Comparison of ENCODE assay signal across 1 cellular context in the genomic region with DNA sequence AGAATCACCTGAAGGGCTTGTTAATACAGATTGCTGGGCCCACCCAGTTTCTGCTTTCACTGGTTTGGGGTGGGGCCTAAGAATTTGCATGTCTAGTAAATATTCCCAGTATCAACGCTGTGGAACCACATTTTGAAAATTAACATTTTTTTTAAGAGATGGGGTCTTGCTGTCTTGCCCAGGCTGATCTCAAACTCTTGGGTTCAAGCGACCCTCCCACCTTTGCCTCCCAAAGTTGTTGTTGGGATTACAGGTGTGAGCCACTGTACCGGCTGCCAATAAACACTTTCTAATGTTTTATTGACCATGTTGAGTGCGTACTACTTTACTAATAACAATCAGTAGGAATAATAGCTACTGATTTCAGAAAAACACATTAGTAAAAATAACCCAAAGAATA.
TF ChIP-seq lines count a peak whose summit lies in the region.

No MANE protein-coding gene starts in this region.

TF ChIP-seq in GM23338, 12 proteins besides CTCF, POLR2A, EP300 and RAD21 (continued from another document):
- TF ChIP-seq, protein P1, sequence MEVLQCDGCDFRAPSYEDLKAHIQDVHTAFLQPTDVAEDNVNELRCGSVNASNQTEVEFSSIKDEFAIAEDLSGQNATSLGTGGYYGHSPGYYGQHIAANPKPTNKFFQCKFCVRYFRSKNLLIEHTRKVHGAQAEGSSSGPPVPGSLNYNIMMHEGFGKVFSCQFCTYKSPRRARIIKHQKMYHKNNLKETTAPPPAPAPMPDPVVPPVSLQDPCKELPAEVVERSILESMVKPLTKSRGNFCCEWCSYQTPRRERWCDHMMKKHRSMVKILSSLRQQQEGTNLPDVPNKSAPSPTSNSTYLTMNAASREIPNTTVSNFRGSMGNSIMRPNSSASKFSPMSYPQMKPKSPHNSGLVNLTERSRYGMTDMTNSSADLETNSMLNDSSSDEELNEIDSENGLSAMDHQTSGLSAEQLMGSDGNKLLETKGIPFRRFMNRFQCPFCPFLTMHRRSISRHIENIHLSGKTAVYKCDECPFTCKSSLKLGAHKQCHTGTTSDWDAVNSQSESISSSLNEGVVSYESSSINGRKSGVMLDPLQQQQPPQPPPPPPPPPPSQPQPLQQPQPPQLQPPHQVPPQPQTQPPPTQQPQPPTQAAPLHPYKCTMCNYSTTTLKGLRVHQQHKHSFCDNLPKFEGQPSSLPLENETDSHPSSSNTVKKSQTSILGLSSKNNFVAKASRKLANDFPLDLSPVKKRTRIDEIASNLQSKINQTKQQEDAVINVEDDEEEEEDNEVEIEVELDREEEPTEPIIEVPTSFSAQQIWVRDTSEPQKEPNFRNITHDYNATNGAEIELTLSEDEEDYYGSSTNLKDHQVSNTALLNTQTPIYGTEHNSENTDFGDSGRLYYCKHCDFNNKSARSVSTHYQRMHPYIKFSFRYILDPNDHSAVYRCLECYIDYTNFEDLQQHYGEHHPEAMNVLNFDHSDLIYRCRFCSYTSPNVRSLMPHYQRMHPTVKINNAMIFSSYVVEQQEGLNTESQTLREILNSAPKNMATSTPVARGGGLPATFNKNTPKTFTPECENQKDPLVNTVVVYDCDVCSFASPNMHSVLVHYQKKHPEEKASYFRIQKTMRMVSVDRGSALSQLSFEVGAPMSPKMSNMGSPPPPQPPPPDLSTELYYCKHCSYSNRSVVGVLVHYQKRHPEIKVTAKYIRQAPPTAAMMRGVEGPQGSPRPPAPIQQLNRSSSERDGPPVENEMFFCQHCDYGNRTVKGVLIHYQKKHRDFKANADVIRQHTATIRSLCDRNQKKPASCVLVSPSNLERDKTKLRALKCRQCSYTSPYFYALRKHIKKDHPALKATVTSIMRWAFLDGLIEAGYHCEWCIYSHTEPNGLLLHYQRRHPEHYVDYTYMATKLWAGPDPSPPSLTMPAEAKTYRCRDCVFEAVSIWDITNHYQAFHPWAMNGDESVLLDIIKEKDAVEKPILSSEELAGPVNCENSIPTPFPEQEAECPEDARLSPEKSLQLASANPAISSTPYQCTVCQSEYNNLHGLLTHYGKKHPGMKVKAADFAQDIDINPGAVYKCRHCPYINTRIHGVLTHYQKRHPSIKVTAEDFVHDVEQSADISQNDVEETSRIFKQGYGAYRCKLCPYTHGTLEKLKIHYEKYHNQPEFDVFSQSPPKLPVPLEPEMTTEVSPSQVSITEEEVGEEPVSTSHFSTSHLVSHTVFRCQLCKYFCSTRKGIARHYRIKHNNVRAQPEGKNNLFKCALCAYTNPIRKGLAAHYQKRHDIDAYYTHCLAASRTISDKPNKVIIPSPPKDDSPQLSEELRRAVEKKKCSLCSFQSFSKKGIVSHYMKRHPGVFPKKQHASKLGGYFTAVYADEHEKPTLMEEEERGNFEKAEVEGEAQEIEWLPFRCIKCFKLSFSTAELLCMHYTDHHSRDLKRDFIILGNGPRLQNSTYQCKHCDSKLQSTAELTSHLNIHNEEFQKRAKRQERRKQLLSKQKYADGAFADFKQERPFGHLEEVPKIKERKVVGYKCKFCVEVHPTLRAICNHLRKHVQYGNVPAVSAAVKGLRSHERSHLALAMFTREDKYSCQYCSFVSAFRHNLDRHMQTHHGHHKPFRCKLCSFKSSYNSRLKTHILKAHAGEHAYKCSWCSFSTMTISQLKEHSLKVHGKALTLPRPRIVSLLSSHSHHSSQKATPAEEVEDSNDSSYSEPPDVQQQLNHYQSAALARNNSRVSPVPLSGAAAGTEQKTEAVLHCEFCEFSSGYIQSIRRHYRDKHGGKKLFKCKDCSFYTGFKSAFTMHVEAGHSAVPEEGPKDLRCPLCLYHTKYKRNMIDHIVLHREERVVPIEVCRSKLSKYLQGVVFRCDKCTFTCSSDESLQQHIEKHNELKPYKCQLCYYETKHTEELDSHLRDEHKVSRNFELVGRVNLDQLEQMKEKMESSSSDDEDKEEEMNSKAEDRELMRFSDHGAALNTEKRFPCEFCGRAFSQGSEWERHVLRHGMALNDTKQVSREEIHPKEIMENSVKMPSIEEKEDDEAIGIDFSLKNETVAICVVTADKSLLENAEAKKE (CRISPR knock-in tag; IDR thresholded peaks at IDR 0.05), result no peak
- TF ChIP-seq EZH2phosphoT487 (IDR thresholded peaks at IDR 0.05; ENCODE audit: unreplicated experiment) (no peak), ZNF114 (CRISPR knock-in tag; IDR thresholded peaks at IDR 0.05) (no peak), ZNF331 (CRISPR knock-in tag; IDR thresholded peaks at IDR 0.05; ENCODE audit: low read depth) (no peak)
